ENCODE assay signal across 1 cellular context in genomic region chr1:234479310-234479559, GRCh38.
TF ChIP-seq lines count a peak whose summit lies in the region.

No MANE protein-coding gene starts in this region.

TF ChIP-seq in GM23338, 12 proteins besides CTCF, POLR2A, EP300 and RAD21 (continued from another document):
- TF ChIP-seq REST (IDR thresholded peaks at IDR 0.05; ENCODE audit: unreplicated experiment) (no peak), EZH2phosphoT487 (IDR thresholded peaks at IDR 0.05; ENCODE audit: unreplicated experiment) (no peak)
